ENCODE assay signal across 18 cellular contexts in genomic region chr6:42336431-42336830, GRCh38.
DNase-seq lines count a peak whose midpoint lies in the region; ATAC-seq and TF ChIP-seq lines count a peak whose summit lies in the region.
"Had no signal": no experiment of that assay in that cellular context is flagged by ENCODE, and none has a peak within 500 bp of the region (broad histone marks: within the 10 kb centered on the region; RNA-seq: fewer than 3 reads in every experiment).

No MANE protein-coding gene starts in this region.

- peaks cover 34% of the 10 kb centered on the region for H3K36me3 Mint-ChIP-seq in activated CD4-positive, alpha-beta T cell treated with anti-CD3 and anti-CD28 coated beads, Interleukin-2, amount 10 ng/mL, durations not matched to agents 24 days and 14 days (ENCODE audit: low read depth)
- peaks cover 2% of the 10 kb centered on the region for H3K36me3 Mint-ChIP-seq in activated CD4-positive, alpha-beta T cell treated with anti-CD3 and anti-CD28 coated beads for 36 hours (ENCODE audit: low read depth)

- POLR2A ChIA-PET in activated CD4-positive, alpha-beta T cell treated with anti-CD3 and anti-CD28 coated beads for 36 hours (lab: Charles Lee): no interaction called here

- no peak for ATAC-seq in activated CD4-positive, alpha-beta T cell treated with anti-CD3 and anti-CD28 coated beads for 36 hours
- ATAC-seq in HG02571 (IDR thresholded peaks at IDR 0.05; ENCODE audit: unreplicated experiment) (no peak), GM21447 (IDR thresholded peaks at IDR 0.05; ENCODE audit: unreplicated experiment) (no peak)
- ATAC-seq: HCT116, K562 had no signal

- DNase-seq in activated CD4-positive, alpha-beta T cell treated with anti-CD3 and anti-CD28 coated beads, Interleukin-2, amount 10 ng/mL, durations not matched to agents 24 days and 14 days: no peak
- no peak for DNase-seq in activated CD4-positive, alpha-beta T cell treated with anti-CD3 and anti-CD28 coated beads for 36 hours
- DNase-seq in HL-60 (ENCODE audit: low read depth in 1 of 2, low spot score in 1 of 2): no peak
- peak; percentile 70 for DNase-seq in WERI-Rb-1
- DNase-seq in NCI-H1694 (lab: John Stamatoyannopoulos, UW): no peak
- DNase-seq: 8988T, Caco-2, GOT3, NCI-H1417, NCI-H1930, NCI-H226 had no signal

- TF ChIP-seq CTCF in HL-60 (IDR thresholded peaks at IDR 0.05; ENCODE audit: insufficient read depth, low read length) (no peak), WERI-Rb-1 (IDR thresholded peaks at IDR 0.05; ENCODE audit: low read depth, low read length) (no peak), neutrophil (IDR thresholded peaks at IDR 0.05) (no peak)

- CTCF ChIA-PET in activated CD4-positive, alpha-beta T cell treated with anti-CD3 and anti-CD28 coated beads for 36 hours (lab: Charles Lee): interaction anchor here (0.6 to 1.7 kb wide), 5 partner anchors 46 to 555 kb away, joined by 3 to 5 read pairs (median 3); no protein-coding TSS in a partner anchor

- H3K4me1 Mint-ChIP-seq in activated CD4-positive, alpha-beta T cell treated with anti-CD3 and anti-CD28 coated beads, Interleukin-2, amount 10 ng/mL, durations not matched to agents 24 days and 14 days: peaks cover 68% of the 10 kb centered on the region
- H3K4me1 Mint-ChIP-seq in activated CD4-positive, alpha-beta T cell treated with anti-CD3 and anti-CD28 coated beads for 36 hours: peaks cover 52% of the 10 kb centered on the region
- H3K4me1 Mint-ChIP-seq: B cell had no signal

- H3K36me3 ChIP-seq in WERI-Rb-1 (no peaks in the 10 kb centered on the region), neutrophil (no peaks in the 10 kb centered on the region)
- H3K36me3 ChIP-seq: SJSA1 had no signal

- H3K4me3 ChIP-seq in HL-60 (replicated peaks; ENCODE audit: insufficient read depth, low read length) (no peak overlapping the region), WERI-Rb-1 (ENCODE audit: low read depth, low read length) (0 out of 2 replicates have a peak overlapping the region, but pooled peaks have one; percentile 1), neutrophil (ENCODE audit: low read depth in 1 of 2, low read length in 1 of 2) (no peak overlapping the region)
- H3K4me3 ChIP-seq: K562, SJSA1 had no signal

- H3K4me3 Mint-ChIP-seq in activated CD4-positive, alpha-beta T cell treated with anti-CD3 and anti-CD28 coated beads, Interleukin-2, amount 10 ng/mL, durations not matched to agents 24 days and 14 days: no peak overlapping the region
- no peak overlapping the region for H3K4me3 Mint-ChIP-seq in activated CD4-positive, alpha-beta T cell treated with anti-CD3 and anti-CD28 coated beads for 36 hours
- H3K4me3 Mint-ChIP-seq: B cell had no signal

- intact Hi-C loops in activated CD4-positive, alpha-beta T cell treated with anti-CD3 and anti-CD28 coated beads, Interleukin-2, amount 10 ng/mL, durations not matched to agents 24 days and 14 days (cut with micrococcal nuclease): no loop called here
- intact Hi-C loops in activated CD4-positive, alpha-beta T cell treated with anti-CD3 and anti-CD28 coated beads for 36 hours (cut with DNase I, micrococcal nuclease): no loop called here

- H3K9me3 ChIP-seq in WERI-Rb-1 (ENCODE audit: severe bottlenecking) (no peaks in the 10 kb centered on the region), neutrophil (no peaks in the 10 kb centered on the region)
- H3K9me3 ChIP-seq: Caco-2, SJSA1 had no signal

- no peaks in the 10 kb centered on the region for H3K27me3 ChIP-seq in HL-60 (ENCODE audit: insufficient read depth, poor library complexity, severe bottlenecking)
- H3K27me3 ChIP-seq in WERI-Rb-1 (ENCODE audit: insufficient read depth, low read depth, severe bottlenecking): peaks cover 12% of the 10 kb centered on the region
- H3K27me3 ChIP-seq in neutrophil: no peaks in the 10 kb centered on the region
- H3K27me3 ChIP-seq: SJSA1 had no signal

- H3K27ac ChIP-seq in HL-60 (replicated peaks) (peak overlapping the region; percentile 100), WERI-Rb-1 (no peak overlapping the region), neutrophil (peak overlapping the region; percentile 94)
- H3K27ac ChIP-seq: SJSA1 had no signal

- H3K4me1 ChIP-seq in neutrophil (ENCODE audit: control insufficient read depth in 1 of 2, insufficient read depth in 1 of 2, low read depth in 1 of 2, low read length in 1 of 2): peaks cover 58 to 67% of the 10 kb centered on the region in 2 experiments

- peak overlapping the region; percentile 72 for H3K27ac Mint-ChIP-seq in activated CD4-positive, alpha-beta T cell treated with anti-CD3 and anti-CD28 coated beads, Interleukin-2, amount 10 ng/mL, durations not matched to agents 24 days and 14 days
- H3K27ac Mint-ChIP-seq in activated CD4-positive, alpha-beta T cell treated with anti-CD3 and anti-CD28 coated beads for 36 hours: no peak overlapping the region
- H3K27ac Mint-ChIP-seq: B cell had no signal

- H3K9me3 Mint-ChIP-seq in activated CD4-positive, alpha-beta T cell treated with anti-CD3 and anti-CD28 coated beads, Interleukin-2, amount 10 ng/mL, durations not matched to agents 24 days and 14 days: no peaks in the 10 kb centered on the region
- H3K9me3 Mint-ChIP-seq in activated CD4-positive, alpha-beta T cell treated with anti-CD3 and anti-CD28 coated beads for 36 hours (ENCODE audit: low read depth): no peaks in the 10 kb centered on the region

- no peaks in the 10 kb centered on the region for H3K27me3 Mint-ChIP-seq in activated CD4-positive, alpha-beta T cell treated with anti-CD3 and anti-CD28 coated beads, Interleukin-2, amount 10 ng/mL, durations not matched to agents 24 days and 14 days
- H3K27me3 Mint-ChIP-seq in activated CD4-positive, alpha-beta T cell treated with anti-CD3 and anti-CD28 coated beads for 36 hours: no peaks in the 10 kb centered on the region
- H3K27me3 Mint-ChIP-seq: B cell had no signal
